19 cellular contexts compared by ENCODE assay signal in genomic region chr6:1044040-1044836, GRCh38.
"Had no signal": no experiment of that assay in that cellular context is flagged by ENCODE, and none has a peak within 500 bp of the region (broad histone marks: within the 10 kb centered on the region; RNA-seq: fewer than 3 reads in every experiment).

No MANE protein-coding gene starts in this region.

- DNase-seq: activated CD4-positive, alpha-beta T cell treated with anti-CD3 and anti-CD28 coated beads for 1 hour; activated CD4-positive, alpha-beta T cell treated with anti-CD3 and anti-CD28 coated beads, Interleukin-2, amount 50 U/mL, for 48 hours; activated CD8-positive, alpha-beta memory T cell treated with anti-CD3 and anti-CD28 coated beads, Interleukin-2, amount 10 ng/mL, durations not matched to agents 7 days and 5 days; activated gamma-delta T cell; activated naive CD8-positive, alpha-beta T cell treated with anti-CD3 and anti-CD28 coated beads, Interleukin-2, amount 10 ng/mL, durations not matched to agents 7 days and 5 days; activated T-cell treated with anti-CD3 and anti-CD28 coated beads, Interleukin-2, amount 50 U/mL, for 4 hours; anterior cingulate cortex; effector CD4-positive, alpha-beta T cell; gastrocnemius medialis; lower lobe of right lung; naive thymus-derived CD4-positive, alpha-beta T cell; sigmoid colon; stimulated activated CD4-positive, alpha-beta T cell treated with anti-CD3 and anti-CD28 coated beads, Interleukin-4, amount 100 ng/mL, for 24 hours; testis had no signal

- H3K4me3 Mint-ChIP-seq: activated CD8-positive, alpha-beta memory T cell treated with anti-CD3 and anti-CD28 coated beads, Interleukin-2, amount 10 ng/mL, durations not matched to agents 7 days and 5 days; activated naive CD8-positive, alpha-beta T cell treated with anti-CD3 and anti-CD28 coated beads, Interleukin-2, amount 10 ng/mL, durations not matched to agents 7 days and 5 days; activated T-cell treated with anti-CD3 and anti-CD28 coated beads, Interleukin-2, amount 50 U/mL, for 4 hours; mesothelial cell of epicardium; naive thymus-derived CD4-positive, alpha-beta T cell; stimulated activated naive CD8-positive, alpha-beta T cell treated with anti-CD3 and anti-CD28 coated beads, Interleukin-15, Interleukin-2, amounts not matched to agents 100 ng/mL and 50 ng/mL, for 24 hours; T-helper 2 cell treated with Interferon-gamma antibody and Interleukin-4, amounts not matched to agents 5 μg/mL and 100 μg/mL, for 36 hours had no signal

- H3K4me3 ChIP-seq: gastrocnemius medialis, lower lobe of right lung, sigmoid colon, testis had no signal

- H3K9me3 Mint-ChIP-seq: activated naive CD8-positive, alpha-beta T cell treated with anti-CD3 and anti-CD28 coated beads, Interleukin-2, amount 10 ng/mL, durations not matched to agents 7 days and 5 days; activated T-cell treated with anti-CD3 and anti-CD28 coated beads, Interleukin-2, amount 50 U/mL, for 4 hours; stimulated activated naive CD8-positive, alpha-beta T cell treated with anti-CD3 and anti-CD28 coated beads, Interleukin-15, Interleukin-2, amounts not matched to agents 100 ng/mL and 50 ng/mL, for 24 hours; T-helper 2 cell treated with Interferon-gamma antibody and Interleukin-4, amounts not matched to agents 5 μg/mL and 100 μg/mL, for 36 hours had no signal

- H3K27ac ChIP-seq: gastrocnemius medialis, lower lobe of right lung, sigmoid colon, testis had no signal

- H3K9me3 ChIP-seq: gastrocnemius medialis, lower lobe of right lung, sigmoid colon, testis had no signal

- FAIRE-seq: colon, urothelium cell line had no signal

- H3K27ac Mint-ChIP-seq: activated CD8-positive, alpha-beta memory T cell treated with anti-CD3 and anti-CD28 coated beads, Interleukin-2, amount 10 ng/mL, durations not matched to agents 7 days and 5 days; activated naive CD8-positive, alpha-beta T cell treated with anti-CD3 and anti-CD28 coated beads, Interleukin-2, amount 10 ng/mL, durations not matched to agents 7 days and 5 days; mesothelial cell of epicardium; naive thymus-derived CD4-positive, alpha-beta T cell; stimulated activated naive CD8-positive, alpha-beta T cell treated with anti-CD3 and anti-CD28 coated beads, Interleukin-15, Interleukin-2, amounts not matched to agents 100 ng/mL and 50 ng/mL, for 24 hours; T-helper 2 cell treated with Interferon-gamma antibody and Interleukin-4, amounts not matched to agents 5 μg/mL and 100 μg/mL, for 36 hours had no signal

- H3K4me1 Mint-ChIP-seq: activated CD8-positive, alpha-beta memory T cell treated with anti-CD3 and anti-CD28 coated beads, Interleukin-2, amount 10 ng/mL, durations not matched to agents 7 days and 5 days had no signal

- H3K27me3 ChIP-seq: testis had no signal

- H3K36me3 ChIP-seq: gastrocnemius medialis, lower lobe of right lung, sigmoid colon had no signal

- ATAC-seq: activated CD8-positive, alpha-beta memory T cell treated with anti-CD3 and anti-CD28 coated beads, Interleukin-2, amount 10 ng/mL, durations not matched to agents 7 days and 5 days; activated T-cell treated with anti-CD3 and anti-CD28 coated beads, Interleukin-2, amount 50 U/mL, for 4 hours; gastrocnemius medialis; naive thymus-derived CD4-positive, alpha-beta T cell had no signal

- H3K36me3 Mint-ChIP-seq: activated CD8-positive, alpha-beta memory T cell treated with anti-CD3 and anti-CD28 coated beads, Interleukin-2, amount 10 ng/mL, durations not matched to agents 7 days and 5 days; activated naive CD8-positive, alpha-beta T cell treated with anti-CD3 and anti-CD28 coated beads, Interleukin-2, amount 10 ng/mL, durations not matched to agents 7 days and 5 days; mesothelial cell of epicardium; naive thymus-derived CD4-positive, alpha-beta T cell had no signal

- H3K4me1 ChIP-seq: gastrocnemius medialis, sigmoid colon, testis had no signal
